18 cellular contexts compared by ENCODE assay signal in genomic region chrX:30010471-30010870, GRCh38.
DNase-seq lines count a peak whose midpoint lies in the region; ATAC-seq, FAIRE-seq and TF ChIP-seq lines count a peak whose summit lies in the region.
"Had no signal": no experiment of that assay in that cellular context is flagged by ENCODE, and none has a peak within 500 bp of the region (broad histone marks: within the 10 kb centered on the region; RNA-seq: fewer than 3 reads in every experiment).

No MANE protein-coding gene starts in this region.

- H3K4me3 ChIP-seq in IMR-90 (ENCODE audit: insufficient read depth, low read depth, low read length) (no peak overlapping the region), astrocyte (ENCODE audit: insufficient read depth, low read depth, low read length) (no peak overlapping the region), mucosa of descending colon (no peak overlapping the region), ascending aorta (no peak overlapping the region)
- H3K4me3 ChIP-seq: BLaER1, GM12878 had no signal

- H2AFZ ChIP-seq in IMR-90 (replicated peaks; ENCODE audit: low read length, poor library complexity): no peak overlapping the region
- no peak overlapping the region for H2AFZ ChIP-seq in astrocyte (ENCODE audit: low read depth, low read length)

- no peaks in the 10 kb centered on the region for H3K27me3 Mint-ChIP-seq in astrocyte (ENCODE audit: low read depth, unreplicated experiment)
- peaks cover 0 to 3% of the 10 kb centered on the region in 2 donors for H3K27me3 Mint-ChIP-seq in stimulated activated naive B cell treated with anti-CD40 and anti-IgM and Interleukin-4, amounts not matched to agents 10 μg/mL and 1 μg/mL and 100 μg/mL, for 72 hours
- H3K27me3 Mint-ChIP-seq: CD4-positive, alpha-beta memory T cell had no signal

- CTCF ChIA-PET in IMR-90 (lab: Yijun Ruan, JAX): no interaction called here

- peak; percentile 73 for FAIRE-seq in astrocyte (lab: Jason Lieb, UNC)
- FAIRE-seq: GM12878, H1 had no signal

- TF ChIP-seq POLR2A in IMR-90 (IDR thresholded peaks at IDR 0.05; ENCODE audit: low read depth, low read length): no peak

- no peaks in the 10 kb centered on the region for H3K9me3 ChIP-seq in IMR-90 (ENCODE audit: control insufficient read depth, insufficient read depth, low read length)
- no peaks in the 10 kb centered on the region for H3K9me3 ChIP-seq in astrocyte (ENCODE audit: insufficient read depth, low read depth, low read length)
- no peaks in the 10 kb centered on the region for H3K9me3 ChIP-seq in mucosa of descending colon
- H3K9me3 ChIP-seq in ascending aorta: no peaks in the 10 kb centered on the region

- no peak overlapping the region for H2BK5ac ChIP-seq in IMR-90 (ENCODE audit: low read depth, low read length, poor library complexity, severe bottlenecking)

- H3K36me3 Mint-ChIP-seq in astrocyte (ENCODE audit: low read depth, unreplicated experiment): no peaks in the 10 kb centered on the region
- H3K36me3 Mint-ChIP-seq in stimulated activated naive B cell treated with anti-CD40 and anti-IgM and Interleukin-4, amounts not matched to agents 10 μg/mL and 1 μg/mL and 100 μg/mL, for 72 hours: no peaks in the 10 kb centered on the region
- H3K36me3 Mint-ChIP-seq: CD14-positive monocyte; CD4-positive, alpha-beta memory T cell had no signal

- no peaks in the 10 kb centered on the region for H3K4me1 Mint-ChIP-seq in astrocyte (ENCODE audit: low read depth, unreplicated experiment)
- H3K4me1 Mint-ChIP-seq in stimulated activated naive B cell treated with anti-CD40 and anti-IgM and Interleukin-4, amounts not matched to agents 10 μg/mL and 1 μg/mL and 100 μg/mL, for 72 hours: no peaks in the 10 kb centered on the region
- H3K4me1 Mint-ChIP-seq: CD14-positive monocyte; CD4-positive, alpha-beta memory T cell had no signal

- no peak for TF ChIP-seq RAD21 in IMR-90 (IDR thresholded peaks at IDR 0.05; ENCODE audit: low read length)

- dilution Hi-C loops in IMR-90 (cut with HindIII; ENCODE audit: low sequenced_read_pairs, unreplicated experiment): no loop called here

- H3K9me1 ChIP-seq in IMR-90 (ENCODE audit: insufficient read depth, low read length): no peaks in the 10 kb centered on the region

- no peak for ATAC-seq in IMR-90 (ENCODE audit: low read depth)
- ATAC-seq in mucosa of descending colon: peak; percentile 90
- ATAC-seq in stimulated activated naive B cell treated with anti-CD40 and anti-IgM and Interleukin-4, amounts not matched to agents 10 μg/mL and 1 μg/mL and 100 μg/mL, for 72 hours (replicated peaks): no peak
- ATAC-seq: GM12878 had no signal

- H4K20me1 ChIP-seq in IMR-90 (ENCODE audit: insufficient read depth, low read length) (no peaks in the 10 kb centered on the region), astrocyte (ENCODE audit: insufficient read depth, low read length) (no peaks in the 10 kb centered on the region)
- H4K20me1 ChIP-seq: BLaER1 had no signal

- no peak overlapping the region for H4K8ac ChIP-seq in IMR-90 (ENCODE audit: low read depth in 2 of 2, low read length in 2 of 2)

- no peak overlapping the region for H4K5ac ChIP-seq in IMR-90 (ENCODE audit: low read depth, low read length)

- no peaks in the 10 kb centered on the region for H3K79me1 ChIP-seq in IMR-90 (ENCODE audit: low read depth in 1 of 2, low read length in 2 of 2)

- no peak overlapping the region for H2AK5ac ChIP-seq in IMR-90 (ENCODE audit: low read depth, low read length)

- BruUV-seq in IMR-90 (replicated peaks; lab: Mats Ljungman, UMichigan): no TSS peak

- H3K56ac ChIP-seq in IMR-90 (ENCODE audit: extremely low read depth, insufficient read depth, low read length): no peak overlapping the region

- no peak overlapping the region for H2BK120ac ChIP-seq in IMR-90 (ENCODE audit: low read depth, low read length)

- H2BK20ac ChIP-seq in IMR-90 (ENCODE audit: low read depth, low read length): no peak overlapping the region

- POLR2A ChIA-PET in IMR-90 (lab: Charles Lee; ENCODE audit: unreplicated experiment): no interaction called here

- H3K27me3 ChIP-seq in IMR-90 (ENCODE audit: control insufficient read depth, insufficient read depth, low read length) (no peaks in the 10 kb centered on the region; the same call in 1 of the 2 replicates), astrocyte (ENCODE audit: insufficient read depth, low read length) (no peaks in the 10 kb centered on the region), ascending aorta (no peaks in the 10 kb centered on the region)
- H3K27me3 ChIP-seq: BLaER1 had no signal

- no peak overlapping the region for H3K4me3 Mint-ChIP-seq in astrocyte (ENCODE audit: unreplicated experiment)
- H3K4me3 Mint-ChIP-seq in stimulated activated naive B cell treated with anti-CD40 and anti-IgM and Interleukin-4, amounts not matched to agents 10 μg/mL and 1 μg/mL and 100 μg/mL, for 72 hours: no peak overlapping the region
- H3K4me3 Mint-ChIP-seq: CD14-positive monocyte; CD4-positive, alpha-beta memory T cell; H9 had no signal

- H3K4me2 ChIP-seq in IMR-90 (ENCODE audit: low read depth, low read length): no peak overlapping the region
- H3K4me2 ChIP-seq in astrocyte (ENCODE audit: low read length): no peak overlapping the region
- H3K4me2 ChIP-seq: BLaER1, KMS-11 had no signal

- no peak overlapping the region for H2AK9ac ChIP-seq in IMR-90 (replicated peaks; ENCODE audit: low read depth, low read length, poor library complexity)

- H3K27ac ChIP-seq in IMR-90 (ENCODE audit: insufficient read depth, low read length) (no peak overlapping the region), astrocyte (ENCODE audit: low read depth, low read length) (no peak overlapping the region), ascending aorta (no peak overlapping the region)
- H3K27ac ChIP-seq: BLaER1, HL-60, KMS-11 had no signal

- H3K4ac ChIP-seq in IMR-90 (ENCODE audit: low read depth, low read length): no peak overlapping the region

- intact Hi-C loops in IMR-90 (cut with micrococcal nuclease) (no loop called here), mucosa of descending colon (cut with DNase I, micrococcal nuclease) (no loop called here), ascending aorta (cut with DNase I) (no loop called here)

- H3K4me1 ChIP-seq in IMR-90 (ENCODE audit: control insufficient read depth, insufficient read depth, low read length) (no peaks in the 10 kb centered on the region), astrocyte (ENCODE audit: insufficient read depth, low read length) (no peaks in the 10 kb centered on the region), mucosa of descending colon (ENCODE audit: low read depth) (no peaks in the 10 kb centered on the region), ascending aorta (no peaks in the 10 kb centered on the region)

- no peaks in the 10 kb centered on the region for H3K79me2 ChIP-seq in astrocyte (ENCODE audit: insufficient read depth, low read length)

- H3K23ac ChIP-seq in IMR-90 (ENCODE audit: low read depth, low read length): no peak overlapping the region

- in situ Hi-C loops in IMR-90 (cut with MboI; ENCODE audit: low sequenced_read_pairs): no loop called here

- no peak for TF ChIP-seq CTCF in IMR-90 (conservative IDR thresholded peaks at IDR 0.05; ENCODE audit: low read depth, low read length)
- TF ChIP-seq CTCF in astrocyte (IDR thresholded peaks at IDR 0.05; ENCODE audit: insufficient read depth, low read depth, low read length): no peak
- no peak for TF ChIP-seq CTCF in mucosa of descending colon (IDR thresholded peaks at IDR 0.05)
- no peak for TF ChIP-seq CTCF in ascending aorta (IDR thresholded peaks at IDR 0.05)

- no peak overlapping the region for H3K18ac ChIP-seq in IMR-90 (ENCODE audit: low read depth, low read length)

- no peak overlapping the region for H4K91ac ChIP-seq in IMR-90 (ENCODE audit: insufficient read depth, low read depth, low read length)

- H2BK15ac ChIP-seq in IMR-90 (ENCODE audit: low read depth, low read length): no peak overlapping the region

- no peak overlapping the region for H3K9ac ChIP-seq in IMR-90 (ENCODE audit: low read depth, low read length)
- H3K9ac ChIP-seq in astrocyte (ENCODE audit: low read length): no peak overlapping the region
- H3K9ac ChIP-seq: BLaER1, KMS-11 had no signal

- no peaks in the 10 kb centered on the region for H3K36me3 ChIP-seq in IMR-90 (ENCODE audit: control insufficient read depth, insufficient read depth, low read length)
- no peaks in the 10 kb centered on the region for H3K36me3 ChIP-seq in astrocyte (ENCODE audit: insufficient read depth, low read length)
- H3K36me3 ChIP-seq in mucosa of descending colon (ENCODE audit: low read depth): no peaks in the 10 kb centered on the region
- no peaks in the 10 kb centered on the region for H3K36me3 ChIP-seq in ascending aorta
- H3K36me3 ChIP-seq: BLaER1 had no signal

- H3K14ac ChIP-seq in IMR-90 (replicated peaks; ENCODE audit: low read depth, low read length): no peak overlapping the region

- H3K27ac Mint-ChIP-seq in astrocyte (ENCODE audit: unreplicated experiment): no peak overlapping the region
- H3K27ac Mint-ChIP-seq in stimulated activated naive B cell treated with anti-CD40 and anti-IgM and Interleukin-4, amounts not matched to agents 10 μg/mL and 1 μg/mL and 100 μg/mL, for 72 hours: no peak overlapping the region
- H3K27ac Mint-ChIP-seq: CD14-positive monocyte; CD4-positive, alpha-beta memory T cell; H9 had no signal

- no CpG with 5 or more reads among the region's 3 CpGs for WGBS in IMR-90 (ENCODE audit: extremely low coverage in 2 of 2, insufficient read length in 1 of 2), 2 experiments

- peaks cover 4% of the 10 kb centered on the region for H3K9me3 Mint-ChIP-seq in astrocyte (ENCODE audit: unreplicated experiment)
- H3K9me3 Mint-ChIP-seq in stimulated activated naive B cell treated with anti-CD40 and anti-IgM and Interleukin-4, amounts not matched to agents 10 μg/mL and 1 μg/mL and 100 μg/mL, for 72 hours: peaks cover 0 to 3% of the 10 kb centered on the region in 2 donors

- DNase-seq in EH (ENCODE audit: low read depth) (peak; percentile 23), IMR-90 (peak; percentile 21), astrocyte (ENCODE audit: low read depth) (no peak), mucosa of descending colon (no peak), ascending aorta (ENCODE audit: low spot score in 2 of 2) (no peak), DMS79 treated with DMSO at 0.1 percent for 48 hours (lab: John Stamatoyannopoulos, UW) (no peak)
- no peak for DNase-seq in stimulated activated naive B cell treated with anti-CD40 and anti-IgM and Interleukin-4, amounts not matched to agents 10 μg/mL and 1 μg/mL and 100 μg/mL, for 72 hours
- DNase-seq: CD4-positive, alpha-beta memory T cell; DMS153; DMS79; EL; H9 had no signal

TF ChIP-seq in IMR-90, 13 proteins besides CTCF, POLR2A, EP300 and RAD21:
- TF ChIP-seq MXI1 (IDR thresholded peaks at IDR 0.05; ENCODE audit: borderline replicate concordance, low read depth, low read length): no peak
- no peak for TF ChIP-seq MAZ (IDR thresholded peaks at IDR 0.05; ENCODE audit: borderline replicate concordance, low read depth, low read length)

Comparison
In these comparisons a context has a peak if more than half of its experiments do, and no peak if none do; other contexts are left out.
1. DNase-seq: peak in EH (single experiment) and IMR-90 (single experiment); none in astrocyte (single experiment), mucosa of descending colon (0 of 3), ascending aorta (0 of 2), stimulated activated naive B cell treated with anti-CD40 and anti-IgM and Interleukin-4, amounts not matched to agents 10 μg/mL and 1 μg/mL and 100 μg/mL, for 72 hours (single experiment) and DMS79 treated with DMSO at 0.1 percent for 48 hours (single experiment).